Comparison of ENCODE assay signal across 8 cellular contexts in the genomic region with DNA sequence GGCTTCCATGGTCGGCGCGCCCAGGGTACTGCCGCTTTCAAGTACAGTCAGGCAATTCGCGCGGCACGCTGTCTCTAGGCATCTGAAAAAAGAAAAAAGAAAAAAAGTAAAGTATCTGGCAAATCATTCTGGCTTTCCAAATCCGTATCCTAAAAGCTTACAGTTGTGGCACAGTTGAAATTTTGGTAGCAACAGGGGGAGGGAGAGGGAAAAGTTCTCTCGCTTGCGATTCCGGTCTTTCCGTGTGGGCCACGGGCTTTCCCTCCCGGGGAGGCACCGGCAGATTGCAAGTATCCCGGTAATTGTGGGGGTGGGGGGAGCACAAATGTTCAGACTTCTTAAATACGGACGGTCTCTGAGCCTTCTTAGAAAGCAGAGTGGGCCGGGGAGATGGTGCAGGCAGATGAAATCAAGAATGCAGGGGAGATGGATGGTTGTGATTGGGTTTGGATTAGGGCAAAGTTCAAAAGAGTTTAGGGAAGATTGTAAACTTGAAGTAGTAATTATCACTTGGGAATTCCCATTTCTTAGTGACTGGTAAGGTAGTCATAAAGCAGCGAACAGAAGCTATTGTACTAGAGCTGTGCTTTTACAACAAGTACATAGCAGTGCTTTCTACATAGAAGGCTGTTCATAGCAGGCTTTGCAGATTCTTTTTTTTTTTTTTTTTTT. TPM values are rescaled to one million over a fixed set of nuclear protein-coding genes. Genes with fewer than 3 reads are reported as not detected.
DNase-seq lines count a peak whose midpoint lies in the region; ATAC-seq and TF ChIP-seq lines count a peak whose summit lies in the region.

No MANE protein-coding gene starts in this region.

- H3K27me3 Mint-ChIP-seq in brain, result peaks cover 19% of the 10 kb centered on the region

- H3K36me3 ChIP-seq in ACC112 (ENCODE audit: insufficient read depth, low read length), result no peaks in the 10 kb centered on the region
- H3K36me3 ChIP-seq in HUES48 (ENCODE audit: control insufficient read depth, insufficient read depth, low read length), result peaks cover 18% of the 10 kb centered on the region
- no peaks in the 10 kb centered on the region for H3K36me3 ChIP-seq in lung (ENCODE audit: control insufficient read depth in 2 of 2, insufficient read depth in 2 of 2, low read length in 2 of 2)
- H3K36me3 ChIP-seq in tibial nerve, result no peaks in the 10 kb centered on the region

- ATAC-seq in lung (ENCODE audit: insufficient read depth, low FRiP score) (no peak), HG03159 (IDR thresholded peaks at IDR 0.05; ENCODE audit: unreplicated experiment) (no peak)

- no peaks in the 10 kb centered on the region for H3K9me3 ChIP-seq in HUES48 (ENCODE audit: control insufficient read depth, insufficient read depth, low read length)
- no peaks in the 10 kb centered on the region for H3K9me3 ChIP-seq in lung (ENCODE audit: control insufficient read depth in 2 of 2, insufficient read depth in 1 of 2, low read length in 1 of 2)
- no peaks in the 10 kb centered on the region for H3K9me3 ChIP-seq in tibial nerve

- H3K4me3 ChIP-seq in ACC112 (ENCODE audit: low read depth, low read length) (peak overlapping the region; percentile 90), HUES48 (ENCODE audit: low read depth, low read length) (peak overlapping the region; percentile 88), lung (peak overlapping the region; percentile 83), tibial nerve (peak overlapping the region; percentile 63 to 86 (median 72))

- TF ChIP-seq EP300 in tibial nerve (IDR thresholded peaks at IDR 0.05), result no peak

- peaks cover 0 to 3% (median 0%) of the 10 kb centered on the region in 5 experiments for H3K9me3 Mint-ChIP-seq in brain

- H3K4me1 Mint-ChIP-seq in brain, result peaks cover 29% of the 10 kb centered on the region

- TF ChIP-seq CTCF in brain (conservative IDR thresholded peaks at IDR 0.05) (no peak), lung (IDR thresholded peaks at IDR 0.05; ENCODE audit: control extremely low read depth, extremely low read depth) (no peak), tibial nerve (IDR thresholded peaks at IDR 0.05) (no peak)

- H3K79me2 ChIP-seq in ACC112 (ENCODE audit: control insufficient read depth, insufficient read depth, low read length, unreplicated experiment), result no peaks in the 10 kb centered on the region

- peak overlapping the region in 4 of 5 experiments; percentile 0 to 87 (median 47) for H3K27ac Mint-ChIP-seq in brain

- DNase-seq in lung (ENCODE audit: low spot score) (no peak), tibial nerve (ENCODE audit: low spot score in 2 of 2) (no peak), NCI-H510A (lab: John Stamatoyannopoulos, UW) (no peak), iPS-NIHi11 (ENCODE audit: low spot score) (no peak)

- no peak for TF ChIP-seq POLR2A in tibial nerve (IDR thresholded peaks at IDR 0.05)

- H3K4me1 ChIP-seq in ACC112 (ENCODE audit: control insufficient read depth, insufficient read depth, low read length, unreplicated experiment) (no peaks in the 10 kb centered on the region), HUES48 (ENCODE audit: control insufficient read depth, insufficient read depth, low read length) (peaks cover 15% of the 10 kb centered on the region; the same call in 1 of the 2 replicates), lung (ENCODE audit: control insufficient read depth in 2 of 2, insufficient read depth in 2 of 2, low read length in 2 of 2) (peaks cover 2 to 13% of the 10 kb centered on the region in 2 donors), tibial nerve (peaks cover 0 to 40% (median 13%) of the 10 kb centered on the region in 4 donors)

- peak overlapping the region; percentile 46; the same call in 1 of the 2 replicates for H3K9ac ChIP-seq in HUES48 (ENCODE audit: low read depth, low read length)

- 7 to 25% methylated on average over 21 of the region's 21 CpGs for WGBS in lung, 2 donors
- WGBS in tibial nerve, 2 donors, result 14 to 15% methylated on average over 21 of the region's 21 CpGs

- peaks cover 26% of the 10 kb centered on the region for H3K36me3 Mint-ChIP-seq in brain

- no peaks in the 10 kb centered on the region for H3K27me3 ChIP-seq in ACC112 (ENCODE audit: insufficient read depth, low read length)
- peaks cover 43% of the 10 kb centered on the region for H3K27me3 ChIP-seq in HUES48 (ENCODE audit: control insufficient read depth, insufficient read depth, low read length)
- no peaks in the 10 kb centered on the region for H3K27me3 ChIP-seq in lung (ENCODE audit: control insufficient read depth, insufficient read depth)
- peaks cover 0 to 21% of the 10 kb centered on the region in 2 donors for H3K27me3 ChIP-seq in tibial nerve

- peak overlapping the region; percentile 67 for H2AFZ ChIP-seq in ACC112 (ENCODE audit: low read length, unreplicated experiment)

- H3K27ac ChIP-seq in ACC112 (ENCODE audit: low read depth, low read length) (no peak overlapping the region), HUES48 (ENCODE audit: low read depth, low read length) (peak overlapping the region; percentile 97), lung (ENCODE audit: low read depth in 1 of 2, low read length in 1 of 2) (peak overlapping the region; percentile 88 to 96), tibial nerve (peak overlapping the region in 2 of 4 donors; percentile 82 to 85)

- peak overlapping the region; percentile 88 to 97 (median 93) for H3K4me3 Mint-ChIP-seq in brain

RNA-seq across cellular contexts. Expression of gene SOCS2, which starts 1.2 kb away (rescaled TPM):
- polyA plus RNA-seq in brain (ENCODE audit: insufficient read depth, low read depth, low replicate concordance) (2.7 TPM), lung (10 to 100 TPM; 26.9 to 45.1 TPM)
- total RNA-seq in lung (10 to 100 TPM; 29.9 to 35.6 TPM), tibial nerve (10 to 100 TPM; 18.8 to 76.8 (median 42.0) TPM)
